16 cellular contexts compared by ENCODE assay signal in the genomic region with DNA sequence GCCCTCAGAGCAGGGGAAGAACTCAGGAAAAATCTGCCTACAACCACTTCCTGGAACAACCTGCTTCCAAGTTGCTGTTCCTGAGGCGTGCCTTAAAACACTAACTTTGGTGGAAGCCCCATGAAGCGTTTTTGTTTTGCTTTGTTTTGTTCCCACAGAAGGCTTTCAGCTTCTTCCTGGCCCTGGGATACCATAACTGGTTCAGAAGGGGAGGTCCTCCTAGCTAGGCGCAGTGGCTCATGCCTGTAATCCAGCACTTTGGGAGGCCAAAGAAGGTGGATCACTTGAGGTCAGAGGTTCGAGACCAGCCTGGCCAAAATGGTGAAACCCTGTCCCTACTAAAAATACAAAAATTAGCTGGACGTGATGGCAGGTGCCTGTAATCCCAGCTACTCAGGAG. TPM values are rescaled to one million over a fixed set of nuclear protein-coding genes. Genes with fewer than 3 reads are reported as not detected.
DNase-seq lines count a peak whose midpoint lies in the region; ATAC-seq and TF ChIP-seq lines count a peak whose summit lies in the region.
"Had no signal": no experiment of that assay in that cellular context is flagged by ENCODE, and none has a peak within 500 bp of the region (broad histone marks: within the 10 kb centered on the region; RNA-seq: fewer than 3 reads in every experiment).

No MANE protein-coding gene starts in this region.

- H2AFZ ChIP-seq in mammary epithelial cell (ENCODE audit: low read depth, low read length) = peak overlapping the region; percentile 93

- peaks cover 31% of the 10 kb centered on the region for H3K4me1 Mint-ChIP-seq in stimulated activated naive CD8-positive, alpha-beta T cell treated with anti-CD3 and anti-CD28 coated beads, Interleukin-15, Interleukin-2, amounts not matched to agents 100 ng/mL and 50 ng/mL, for 24 hours (ENCODE audit: low read depth)
- peaks cover 38% of the 10 kb centered on the region for H3K4me1 Mint-ChIP-seq in neural crest cell

- intact Hi-C loops in mammary epithelial cell (cut with micrococcal nuclease) (no loop called here), body of pancreas (cut with DNase I) (no loop called here), mucosa of descending colon (cut with DNase I, micrococcal nuclease) (no loop called here)

- H3K79me2 ChIP-seq in mammary epithelial cell (ENCODE audit: insufficient read depth, low read length) = peaks cover 36% of the 10 kb centered on the region

- H3K4me1 ChIP-seq in mammary epithelial cell (ENCODE audit: insufficient read depth, low read length) (peaks cover 15% of the 10 kb centered on the region), body of pancreas (peaks cover 36% of the 10 kb centered on the region), mucosa of descending colon (ENCODE audit: low read depth) (peaks cover 24% of the 10 kb centered on the region)

- no peak overlapping the region for H3K27ac Mint-ChIP-seq in stimulated activated naive CD8-positive, alpha-beta T cell treated with anti-CD3 and anti-CD28 coated beads, Interleukin-15, Interleukin-2, amounts not matched to agents 100 ng/mL and 50 ng/mL, for 24 hours
- H3K27ac Mint-ChIP-seq in neural crest cell (ENCODE audit: unreplicated experiment) = peak overlapping the region; percentile 6

- H3K27me3 Mint-ChIP-seq in stimulated activated naive CD8-positive, alpha-beta T cell treated with anti-CD3 and anti-CD28 coated beads, Interleukin-15, Interleukin-2, amounts not matched to agents 100 ng/mL and 50 ng/mL, for 24 hours = no peaks in the 10 kb centered on the region
- H3K27me3 Mint-ChIP-seq in neural crest cell (ENCODE audit: low read depth) = no peaks in the 10 kb centered on the region

- H3K9me3 ChIP-seq in mammary epithelial cell (replicated peaks; ENCODE audit: insufficient read depth, low read length) = no peaks in the 10 kb centered on the region
- no peaks in the 10 kb centered on the region for H3K9me3 ChIP-seq in body of pancreas
- H3K9me3 ChIP-seq in mucosa of descending colon = no peaks in the 10 kb centered on the region
- H3K9me3 ChIP-seq: SJSA1 had no signal

- H3K36me3 Mint-ChIP-seq in stimulated activated naive CD8-positive, alpha-beta T cell treated with anti-CD3 and anti-CD28 coated beads, Interleukin-15, Interleukin-2, amounts not matched to agents 100 ng/mL and 50 ng/mL, for 24 hours (ENCODE audit: low read depth) = peaks cover 15% of the 10 kb centered on the region
- H3K36me3 Mint-ChIP-seq in neural crest cell (ENCODE audit: low read depth) = peaks cover 5% of the 10 kb centered on the region

- 96% methylated on average over 5 of the region's 5 CpGs for WGBS in mammary epithelial cell (ENCODE audit: low coverage, missing lambda C conversion rate)
- 81 to 87% methylated on average over 5 of the region's 5 CpGs for WGBS in body of pancreas, 2 donors

- no peaks in the 10 kb centered on the region for H3K36me3 ChIP-seq in mammary epithelial cell (ENCODE audit: insufficient read depth, low read length)
- no peaks in the 10 kb centered on the region for H3K36me3 ChIP-seq in body of pancreas (replicated peaks in 1 of 2; ENCODE audit: insufficient read depth in 1 of 2, low read depth in 2 of 2)
- H3K36me3 ChIP-seq in mucosa of descending colon (ENCODE audit: low read depth) = peaks cover 3% of the 10 kb centered on the region

- DNase-seq in stimulated activated naive CD8-positive, alpha-beta T cell treated with anti-CD3 and anti-CD28 coated beads, Interleukin-15, Interleukin-2, amounts not matched to agents 100 U/mL and 50 U/mL, for 24 hours = no peak
- DNase-seq in mammary epithelial cell = no peak
- DNase-seq in neural crest cell (ENCODE audit: low read depth, low spot score) = no peak
- DNase-seq in NCI-H2171 (lab: John Stamatoyannopoulos, UW) = no peak
- no peak for DNase-seq in body of pancreas
- no peak for DNase-seq in mucosa of descending colon
- DNase-seq: activated CD4-positive, CD25-positive, alpha-beta regulatory T cell treated with anti-CD3 and anti-CD28 coated beads, Interleukin-2, amount 50 U/mL, for 72 hours; amniotic stem cell; effector memory CD4-positive, alpha-beta T cell; mesendoderm; NCI-H1417 treated with DMSO at 0.1 percent for 48 hours; NCI-H526 had no signal

- no peak overlapping the region for H3K4me3 ChIP-seq in mammary epithelial cell (replicated peaks in 1 of 3; ENCODE audit: insufficient read depth in 1 of 3, low read depth in 2 of 3, low read length in 3 of 3)
- H3K4me3 ChIP-seq in body of pancreas = no peak overlapping the region
- H3K4me3 ChIP-seq in mucosa of descending colon = no peak overlapping the region

- no peaks in the 10 kb centered on the region for H3K9me3 Mint-ChIP-seq in stimulated activated naive CD8-positive, alpha-beta T cell treated with anti-CD3 and anti-CD28 coated beads, Interleukin-15, Interleukin-2, amounts not matched to agents 100 ng/mL and 50 ng/mL, for 24 hours
- no peaks in the 10 kb centered on the region for H3K9me3 Mint-ChIP-seq in neural crest cell

- ATAC-seq in stimulated activated naive CD8-positive, alpha-beta T cell treated with anti-CD3 and anti-CD28 coated beads, Interleukin-15, Interleukin-2, amounts not matched to agents 100 U/mL and 50 U/mL, for 24 hours = no peak
- ATAC-seq in HG02798 (IDR thresholded peaks at IDR 0.05; ENCODE audit: poor library complexity, unreplicated experiment) (no peak), body of pancreas (no peak), mucosa of descending colon (no peak)

- H3K9ac ChIP-seq in mammary epithelial cell (ENCODE audit: insufficient read depth, low read length) = no peak overlapping the region

- TF ChIP-seq CTCF in mammary epithelial cell (conservative IDR thresholded peaks at IDR 0.05 in 1 of 2, IDR thresholded peaks at IDR 0.05 in 1 of 2; ENCODE audit: extremely low read depth in 1 of 2, insufficient read depth in 1 of 2, low read depth in 1 of 2, low read length in 2 of 2) (no peak), neural crest cell (conservative IDR thresholded peaks at IDR 0.05) (no peak), body of pancreas (IDR thresholded peaks at IDR 0.05) (no peak), mucosa of descending colon (IDR thresholded peaks at IDR 0.05) (no peak)

- BruUV-seq in mammary epithelial cell (replicated peaks; lab: Mats Ljungman, UMichigan) = no TSS peak

- TF ChIP-seq POLR2A in body of pancreas (IDR thresholded peaks at IDR 0.05) = no peak

- no peaks in the 10 kb centered on the region for H3K27me3 ChIP-seq in mammary epithelial cell (ENCODE audit: insufficient read depth, low read length)
- H3K27me3 ChIP-seq in body of pancreas = no peaks in the 10 kb centered on the region
- H3K27me3 ChIP-seq: SJSA1 had no signal

- no peak overlapping the region for H3K4me2 ChIP-seq in mammary epithelial cell (ENCODE audit: insufficient read depth, low read depth, low read length)

- in situ Hi-C loops in mammary epithelial cell (cut with MboI; ENCODE audit: low sequenced_read_pairs in 2 of 2) = no loop called here

- CTCF ChIA-PET in mammary epithelial cell (lab: Charles Lee; ENCODE audit: low non-redundant PET) = no interaction called here

- dilution Hi-C loops in mammary epithelial cell (cut with HindIII; ENCODE audit: low sequenced_read_pairs) = no loop called here

- H3K27ac ChIP-seq in mammary epithelial cell (ENCODE audit: insufficient read depth, low read depth, low read length) = peak overlapping the region; percentile 70
- peak overlapping the region in 1 of 4 donors; percentile 98 for H3K27ac ChIP-seq in body of pancreas

- peak overlapping the region; percentile 98 for H3K4me3 Mint-ChIP-seq in stimulated activated naive CD8-positive, alpha-beta T cell treated with anti-CD3 and anti-CD28 coated beads, Interleukin-15, Interleukin-2, amounts not matched to agents 100 ng/mL and 50 ng/mL, for 24 hours
- H3K4me3 Mint-ChIP-seq in neural crest cell = peak overlapping the region; percentile 92

- H4K20me1 ChIP-seq in mammary epithelial cell (ENCODE audit: insufficient read depth, low read length) = no peaks in the 10 kb centered on the region

RNA-seq across cellular contexts. Expression of gene IP6K1, which starts 1.2 kb away (rescaled TPM):
- total RNA-seq in mammary epithelial cell (10 to 100 TPM; 35.2 to 36.1 TPM), neural crest cell (54.9 and 63.3 TPM in 2 replicates), body of pancreas (10 to 100 TPM; 19.8 to 27.5 TPM), mucosa of descending colon (10 to 100 TPM; 33.1 to 52.5 (median 39.5) TPM)
- 30.2 TPM for polyA plus RNA-seq in mammary epithelial cell
- 173 TPM for polyA minus RNA-seq in mammary epithelial cell

RNA-seq across cellular contexts. Expression of gene CDHR4, which starts 12.1 kb away (rescaled TPM):
- under 1 TPM; 0.33 to 0.40 TPM for total RNA-seq in mammary epithelial cell
- not detected for polyA plus RNA-seq in mammary epithelial cell
- polyA minus RNA-seq in mammary epithelial cell = not detected
- total RNA-seq in neural crest cell = 0.12 and 0.16 TPM in 2 replicates
- total RNA-seq in body of pancreas = under 1 TPM in 1 of 2 donors, not detected in 1; 0.26 TPM
- total RNA-seq in mucosa of descending colon = under 1 TPM in 1 of 3 donors, not detected in 2; 0.38 TPM
- total RNA-seq: HT1080, SJSA1 had no signal

RNA-seq across cellular contexts. Expression of gene INKA1, which starts 15.5 kb away (rescaled TPM):
- 10 to 100 TPM; 17.3 to 22.6 TPM for total RNA-seq in mammary epithelial cell
- 26.8 TPM for polyA plus RNA-seq in mammary epithelial cell
- 11.1 TPM for polyA minus RNA-seq in mammary epithelial cell
- 15.5 and 17.3 TPM in 2 replicates for total RNA-seq in neural crest cell
- 1 to 10 TPM in 1 of 2 donors, not detected in 1; 2.6 TPM for total RNA-seq in body of pancreas
- 1 to 10 TPM in 2 of 3 donors, under 1 TPM in 1; 0.58 to 2.8 (median 1.6) TPM for total RNA-seq in mucosa of descending colon

RNA-seq across cellular contexts. Expression of gene UBA7, which starts 26.2 kb away (rescaled TPM):
- 10 to 100 TPM in 1 of 2 donors, 1 to 10 TPM in 1; 9.1 to 11.3 TPM for total RNA-seq in mammary epithelial cell
- polyA plus RNA-seq in mammary epithelial cell = 8.3 TPM
- polyA minus RNA-seq in mammary epithelial cell = 35.9 TPM
- total RNA-seq in neural crest cell = 4.2 and 6.0 TPM in 2 replicates
- 10 to 100 TPM; 39.2 to 86.4 TPM for total RNA-seq in body of pancreas
- total RNA-seq in mucosa of descending colon = 100 to 1,000 TPM in 2 of 3 donors, 10 to 100 TPM in 1; 90.3 to 192 (median 139) TPM
